Comparison of ENCODE assay signal across 8 cellular contexts in genomic region chr6:26624557-26624956, GRCh38.
"Had no signal": no experiment of that assay in that cellular context is flagged by ENCODE, and none has a peak within 500 bp of the region (broad histone marks: within the 10 kb centered on the region; RNA-seq: fewer than 3 reads in every experiment).

No MANE protein-coding gene starts in this region.

- H3K27ac Mint-ChIP-seq: GM23338 had no signal

- H3K9ac ChIP-seq: KMS-11 had no signal

- H3K4me1 Mint-ChIP-seq: GM23338 had no signal

- H3K9me3 ChIP-seq: HAP-1 had no signal

- FAIRE-seq: HTR-8/SVneo had no signal

- ATAC-seq: GM23338, HCT116 had no signal

- H3K4me1 ChIP-seq: HAP-1 had no signal

- H3K4me3 Mint-ChIP-seq: GM23338 had no signal

- H3K4me3 ChIP-seq: GM23338, HAP-1 had no signal

- DNase-seq: H7, IMR-90, KBM-7 had no signal

- H3K27ac ChIP-seq: KMS-11 had no signal

- H3K36me3 ChIP-seq: HAP-1 had no signal

- H3K4me2 ChIP-seq: GM23338, KMS-11 had no signal

- H2AFZ ChIP-seq: GM23338 had no signal
